14 cellular contexts compared by ENCODE assay signal in the genomic region with DNA sequence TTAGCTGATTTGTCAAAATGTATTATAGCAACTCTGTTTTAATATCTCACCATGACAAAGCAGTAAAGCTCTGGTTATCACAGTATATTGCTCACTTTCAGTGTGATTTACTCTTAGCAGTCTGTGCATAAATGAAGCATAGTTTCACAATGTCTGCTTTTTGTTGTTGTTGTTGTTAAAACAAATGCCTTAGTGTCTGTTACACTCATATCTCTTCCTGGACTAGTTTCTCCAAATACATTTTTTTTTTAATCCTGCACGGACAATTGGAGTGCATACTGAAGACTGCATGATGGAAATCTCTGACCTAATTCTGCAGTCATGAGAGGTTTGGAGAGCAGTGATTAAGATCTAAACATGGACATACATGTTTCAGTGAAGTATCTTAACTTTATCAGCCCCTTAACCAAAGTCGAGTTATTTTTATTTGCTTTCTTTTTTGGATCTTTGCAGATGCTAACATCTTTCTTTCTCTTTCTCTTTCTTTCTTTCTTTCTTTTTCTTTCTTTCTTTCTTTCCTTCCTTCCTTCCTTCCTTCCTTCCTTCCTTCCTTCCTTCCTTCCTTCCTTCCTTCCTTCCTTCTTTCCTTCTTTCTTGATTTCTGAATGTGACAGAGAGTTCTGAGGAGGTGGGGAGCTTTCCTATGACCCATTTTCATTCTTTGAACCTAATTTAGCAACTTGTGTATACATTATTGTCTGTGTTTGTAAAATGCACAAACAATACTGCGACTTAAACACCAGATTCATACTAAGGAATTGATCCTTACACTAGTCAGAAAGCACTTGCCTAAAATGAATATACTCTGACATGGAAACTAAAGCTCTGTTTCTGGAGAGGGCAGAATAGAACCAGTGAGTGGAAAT.
DNase-seq lines count a peak whose midpoint lies in the region; ATAC-seq, FAIRE-seq and TF ChIP-seq lines count a peak whose summit lies in the region.
"Had no signal": no experiment of that assay in that cellular context is flagged by ENCODE, and none has a peak within 500 bp of the region (broad histone marks: within the 10 kb centered on the region; RNA-seq: fewer than 3 reads in every experiment).

No MANE protein-coding gene starts in this region.

- no peaks in the 10 kb centered on the region for H3K27me3 Mint-ChIP-seq in astrocyte (ENCODE audit: low read depth, unreplicated experiment)
- peaks cover 0 to 4% (median 0%) of the 10 kb centered on the region in 3 donors for H3K27me3 Mint-ChIP-seq in immature natural killer cell (ENCODE audit: low read depth in 3 of 3)

- no peaks in the 10 kb centered on the region for H3K9me3 ChIP-seq in A673 (ENCODE audit: low read depth, low read length, poor library complexity, severe bottlenecking)
- H3K9me3 ChIP-seq in astrocyte (ENCODE audit: insufficient read depth, low read depth, low read length): no peaks in the 10 kb centered on the region
- H3K9me3 ChIP-seq in kidney (ENCODE audit: control insufficient read depth in 1 of 2, low read length in 2 of 2): no peaks in the 10 kb centered on the region
- H3K9me3 ChIP-seq: body of pancreas, Caco-2, tibial nerve had no signal

- H3K4me3 Mint-ChIP-seq in astrocyte (ENCODE audit: unreplicated experiment): no peak overlapping the region
- H3K4me3 Mint-ChIP-seq in immature natural killer cell: peak overlapping the region in 4 of 5 donors; percentile 3 to 56 (median 30)

- no peaks in the 10 kb centered on the region for H3K79me2 ChIP-seq in astrocyte (ENCODE audit: insufficient read depth, low read length)

- no TSS peak for BruUV-seq in A673 (replicated peaks; lab: Mats Ljungman, UMichigan)

- no peak for ATAC-seq in HG03378 (IDR thresholded peaks at IDR 0.05; ENCODE audit: unreplicated experiment)
- ATAC-seq in HG03439 (IDR thresholded peaks at IDR 0.05; ENCODE audit: unreplicated experiment): no peak
- ATAC-seq: body of pancreas had no signal

- no peak overlapping the region for H3K27ac Mint-ChIP-seq in astrocyte (ENCODE audit: unreplicated experiment)
- H3K27ac Mint-ChIP-seq in immature natural killer cell: peak overlapping the region in 2 of 6 donors; percentile 2 to 57

- H3K4me1 ChIP-seq in A673 (ENCODE audit: insufficient read depth, low read length, poor library complexity, severe bottlenecking) (peaks cover 63% of the 10 kb centered on the region), astrocyte (ENCODE audit: insufficient read depth, low read length) (peaks cover 15% of the 10 kb centered on the region), kidney (ENCODE audit: control insufficient read depth in 1 of 2, insufficient read depth in 1 of 2, low read depth in 1 of 2, low read length in 2 of 2) (no peaks in the 10 kb centered on the region)

- CTCF ChIA-PET in A673 (lab: Charles Lee): no interaction called here

- H3K27ac ChIP-seq in A673 (ENCODE audit: low read depth, low read length, poor library complexity, severe bottlenecking) (peak overlapping the region; percentile 96), astrocyte (ENCODE audit: low read depth, low read length) (peak overlapping the region; percentile 2), kidney (ENCODE audit: low read depth in 2 of 2, low read length in 2 of 2) (no peak overlapping the region)
- H3K27ac ChIP-seq: body of pancreas, tibial nerve had no signal

- peaks cover 2% of the 10 kb centered on the region for H3K36me3 Mint-ChIP-seq in astrocyte (ENCODE audit: low read depth, unreplicated experiment)
- H3K36me3 Mint-ChIP-seq in immature natural killer cell: peaks cover 0 to 5% (median 0%) of the 10 kb centered on the region in 3 donors

- FAIRE-seq in astrocyte (lab: Jason Lieb, UNC) (peak; percentile 52), kidney (lab: Jason Lieb, UNC) (no peak)
- FAIRE-seq: frontal cortex had no signal

- H2AFZ ChIP-seq in astrocyte (ENCODE audit: low read depth, low read length): no peak overlapping the region

- no peak overlapping the region for H3K9ac ChIP-seq in astrocyte (ENCODE audit: low read length)
- no peak overlapping the region for H3K9ac ChIP-seq in kidney (ENCODE audit: low read length in 2 of 2)

- no peak for TF ChIP-seq CTCF in A673 (conservative IDR thresholded peaks at IDR 0.05; ENCODE audit: low read depth, low read length)
- TF ChIP-seq CTCF in astrocyte (IDR thresholded peaks at IDR 0.05; ENCODE audit: insufficient read depth, low read depth, low read length): no peak
- TF ChIP-seq CTCF in kidney (IDR thresholded peaks at IDR 0.05; ENCODE audit: borderline replicate concordance, extremely low read depth, insufficient read depth): no peak

- H3K9me3 Mint-ChIP-seq in astrocyte (ENCODE audit: unreplicated experiment) (peaks cover 3% of the 10 kb centered on the region), immature natural killer cell (no peaks in the 10 kb centered on the region)

- no peaks in the 10 kb centered on the region for H4K20me1 ChIP-seq in astrocyte (ENCODE audit: insufficient read depth, low read length)

- intact Hi-C loops in A673 (cut with micrococcal nuclease; ENCODE audit: unreplicated experiment): loop anchor here (1.0 to 5.0 kb wide), 3 partner anchors 61 to 256 kb away; a partner anchor contains a TSS
- intact Hi-C loops in kidney (cut with DNase I): no loop called here

- H3K36me3 ChIP-seq in A673 (ENCODE audit: insufficient read depth, low read length, poor library complexity, severe bottlenecking) (no peaks in the 10 kb centered on the region), astrocyte (ENCODE audit: insufficient read depth, low read length) (no peaks in the 10 kb centered on the region), kidney (ENCODE audit: control insufficient read depth in 1 of 2, insufficient read depth in 2 of 2, low read length in 2 of 2) (no peaks in the 10 kb centered on the region)
- H3K36me3 ChIP-seq: tibial nerve had no signal

- DNase-seq in A673 (ENCODE audit: low spot score): peak; percentile 88
- DNase-seq in GM04503 (ENCODE audit: low read depth): peak; percentile 66
- DNase-seq in astrocyte (ENCODE audit: low read depth): peak; percentile 40
- no peak for DNase-seq in immature natural killer cell
- no peak for DNase-seq in NCI-H774 (lab: John Stamatoyannopoulos, UW)
- no peak for DNase-seq in kidney
- DNase-seq: body of pancreas, Caco-2, NCI-H69 had no signal

- POLR2A ChIA-PET in A673 (lab: Charles Lee; ENCODE audit: low non-redundant PET): no interaction called here

- peak overlapping the region; percentile 21 for H3K4me3 ChIP-seq in A673 (ENCODE audit: low read depth, low read length, poor library complexity, severe bottlenecking)
- no peak overlapping the region for H3K4me3 ChIP-seq in astrocyte (ENCODE audit: insufficient read depth, low read depth, low read length)
- H3K4me3 ChIP-seq in kidney (ENCODE audit: low read length in 2 of 2): no peak overlapping the region
- H3K4me3 ChIP-seq: body of pancreas, lung, tibial nerve had no signal

- peak overlapping the region; percentile 10 for H3K4me2 ChIP-seq in astrocyte (ENCODE audit: low read length)

- H3K4me1 Mint-ChIP-seq in astrocyte (ENCODE audit: low read depth, unreplicated experiment) (peaks cover 10% of the 10 kb centered on the region), immature natural killer cell (peaks cover 36 to 54% of the 10 kb centered on the region in 2 donors)

- H3K27me3 ChIP-seq in A673 (replicated peaks; ENCODE audit: insufficient read depth, low read depth, low read length, poor library complexity) (no peaks in the 10 kb centered on the region), astrocyte (ENCODE audit: insufficient read depth, low read length) (no peaks in the 10 kb centered on the region)
- H3K27me3 ChIP-seq: body of pancreas, tibial nerve had no signal

Comparison
In these comparisons a context has a peak if more than half of its experiments do, and no peak if none do; other contexts are left out.
1. DNase-seq: peak in A673 (single experiment), GM04503 (single experiment) and astrocyte (single experiment); none in immature natural killer cell (0 of 3), NCI-H774 (single experiment) and kidney (single experiment).
2. H3K27ac ChIP-seq: peak in A673 (single experiment) and astrocyte (single experiment); none in kidney (0 of 2).